Comparison of ENCODE assay signal across 8 cellular contexts in genomic region chr12:53984901-53985357, GRCh38. TPM values are rescaled to one million over a fixed set of nuclear protein-coding genes. Genes with fewer than 3 reads are reported as not detected.
DNase-seq lines count a peak whose midpoint lies in the region; ATAC-seq and TF ChIP-seq lines count a peak whose summit lies in the region.

TSS of gene HOXC10 (plus strand) at chr12:53985146. CDS start at chr12:53985260, 114 bp downstream.

- no peaks in the 10 kb centered on the region for H3K9me3 ChIP-seq in Karpas-422 (ENCODE audit: low read length)
- no peaks in the 10 kb centered on the region for H3K9me3 ChIP-seq in SK-N-MC (ENCODE audit: low read depth, low read length)
- no peaks in the 10 kb centered on the region for H3K9me3 ChIP-seq in heart right ventricle
- H3K9me3 ChIP-seq in gastrocnemius medialis, result no peaks in the 10 kb centered on the region

- H4K20me1 ChIP-seq in Karpas-422 (ENCODE audit: insufficient read depth, low read depth, low read length), result no peaks in the 10 kb centered on the region

- no peaks in the 10 kb centered on the region for H3K79me2 ChIP-seq in Karpas-422 (ENCODE audit: low read length)

- DNase-seq in GM12865 (ENCODE audit: low read depth) (peak; percentile 86), Karpas-422 (peak; percentile 96), SK-N-MC (ENCODE audit: low read depth, low spot score) (peak; percentile 86), heart right ventricle (peak; percentile 49 to 68), gastrocnemius medialis (peak; percentile 97)

- H3K9me3 Mint-ChIP-seq in activated naive CD8-positive, alpha-beta T cell (ENCODE audit: low read depth), result no peaks in the 10 kb centered on the region

- H3K27ac ChIP-seq in Karpas-422 (ENCODE audit: low read length) (no peak within 1 kb of the TSS), SK-N-MC (peak within 1 kb of the TSS; percentile 72), heart right ventricle (no peak within 1 kb of the TSS), gastrocnemius medialis (peak within 1 kb of the TSS; percentile 94 to 100 (median 98))

- no peak within 1 kb of the TSS for H2AFZ ChIP-seq in Karpas-422 (ENCODE audit: low read length)

- peak within 1 kb of the TSS; percentile 71 for H3K4me3 Mint-ChIP-seq in activated naive CD8-positive, alpha-beta T cell

- TF ChIP-seq CTCF in GM12865 (IDR thresholded peaks at IDR 0.05; ENCODE audit: insufficient read depth, low read depth, low read length, missing control alignments) (peak; percentile 72), heart right ventricle (IDR thresholded peaks at IDR 0.05) (peak in 8 of 9 donors; percentile 18 to 53 (median 33)), gastrocnemius medialis (IDR thresholded peaks at IDR 0.05 in 4 of 5, conservative IDR thresholded peaks at IDR 0.05 in 1 of 5) (peak; percentile 64 to 92 (median 82))

- TF ChIP-seq POLR2A in gastrocnemius medialis (IDR thresholded peaks at IDR 0.05), result peak; percentile 45 to 49

- peaks cover 36% of the 10 kb centered on the region for H3K4me1 Mint-ChIP-seq in activated naive CD8-positive, alpha-beta T cell (ENCODE audit: low read depth)

- no peak within 1 kb of the TSS; the same call in 1 of the 2 replicates for H3K4me3 ChIP-seq in GM12865 (ENCODE audit: low read depth, low read length)
- no peak within 1 kb of the TSS; the same call in 1 of the 2 replicates for H3K4me3 ChIP-seq in Karpas-422 (ENCODE audit: low read length)
- H3K4me3 ChIP-seq in SK-N-MC, result peak within 1 kb of the TSS; percentile 82
- peak within 1 kb of the TSS in 5 of 10 donors; percentile 3 to 27 (median 12) for H3K4me3 ChIP-seq in heart right ventricle
- H3K4me3 ChIP-seq in gastrocnemius medialis, result peak within 1 kb of the TSS; percentile 68 to 85 (median 82)

- H3K36me3 Mint-ChIP-seq in activated naive CD8-positive, alpha-beta T cell, result no peaks in the 10 kb centered on the region

- in situ Hi-C loops in gastrocnemius medialis (cut with MboI; ENCODE audit: low sequenced_read_pairs in 4 of 4), result loop anchor here (10.0 to 25.0 kb wide), 4 partner anchors 220 to 1727 kb away; partner anchors contain the start of genes GPR84 (in 2 of the 4), BLOC1S1 (in 1 of the 4), ITGA7 (in 1 of the 4) and RDH5 (in 1 of the 4)

- H3K27me3 ChIP-seq in Karpas-422 (ENCODE audit: low read length) (no peaks in the 10 kb centered on the region), heart right ventricle (peaks cover 56 to 100% (median 100%) of the 10 kb centered on the region in 7 donors), gastrocnemius medialis (peaks cover 0 to 39% (median 2%) of the 10 kb centered on the region in 3 donors)

- H3K9ac ChIP-seq in Karpas-422 (ENCODE audit: low read length) (no peak within 1 kb of the TSS), SK-N-MC (ENCODE audit: insufficient read length) (peak within 1 kb of the TSS; percentile 79)

- no peak within 1 kb of the TSS for H3K27ac Mint-ChIP-seq in activated naive CD8-positive, alpha-beta T cell

- peaks cover 69% of the 10 kb centered on the region for H3K27me3 Mint-ChIP-seq in activated naive CD8-positive, alpha-beta T cell

- H3K36me3 ChIP-seq in Karpas-422 (ENCODE audit: insufficient read depth, low read length) (no peaks in the 10 kb centered on the region), SK-N-MC (ENCODE audit: insufficient read depth, low read length) (no peaks in the 10 kb centered on the region), heart right ventricle (no peaks in the 10 kb centered on the region), gastrocnemius medialis (no peaks in the 10 kb centered on the region)

- H3K4me1 ChIP-seq in Karpas-422 (ENCODE audit: low read length), result peaks cover 19% of the 10 kb centered on the region
- H3K4me1 ChIP-seq in heart right ventricle, result peaks cover 4 to 34% (median 17%) of the 10 kb centered on the region in 9 donors
- peaks cover 30 to 39% of the 10 kb centered on the region in 2 donors for H3K4me1 ChIP-seq in gastrocnemius medialis

- H3K9me2 ChIP-seq in Karpas-422 (replicated peaks; ENCODE audit: insufficient read depth, low read length), result no peaks in the 10 kb centered on the region

- WGBS in heart right ventricle, 2 donors, result 3% methylated on average over 35 to 36 of the region's 36 CpGs

- intact Hi-C loops in heart right ventricle (cut with DNase I) (no loop called here), gastrocnemius medialis (cut with DNase I; ENCODE audit: low total_unique reads) (loop anchor here (1.0 to 5.0 kb wide), 3 partner anchors 216 to 374 kb away; partner anchors contain the start of genes CBX5 and HNRNPA1)

- ATAC-seq in heart right ventricle (peak; percentile 44 to 73 (median 60)), gastrocnemius medialis (peak; percentile 81 to 85), GM19328 (IDR thresholded peaks at IDR 0.05; ENCODE audit: unreplicated experiment) (no peak), HG03159 (IDR thresholded peaks at IDR 0.05; ENCODE audit: unreplicated experiment) (no peak)

- no peak within 1 kb of the TSS for H3K4me2 ChIP-seq in Karpas-422 (ENCODE audit: low read depth, low read length, poor library complexity, severe bottlenecking)

RNA-seq across cellular contexts. Expression of gene HOXC10, which starts in this region (rescaled TPM):
- not detected in 2 replicates for total RNA-seq in Karpas-422 (2014; rRNA removed; shearing (Covaris generic); ENCODE audit: low replicate concordance)
- total RNA-seq in heart right ventricle (not detected), gastrocnemius medialis (10 to 100 TPM; 23.9 to 48.3 (median 40.3) TPM)
- not detected for polyA plus RNA-seq in heart right ventricle

Comparison
In these comparisons a context has a peak if more than half of its experiments do, and no peak if none do; other contexts are left out.
1. RNA of gene HOXC10 (total RNA-seq): 23.9 to 48.3 TPM in gastrocnemius medialis; not detected in Karpas-422 and not detected in heart right ventricle; every median in the first group is over 10 times any median in the second.
2. Peak in DNase-seq in Karpas-422; RNA of the gene not detected or under 1 TPM.
3. Peak in DNase-seq and ATAC-seq in heart right ventricle; RNA of the gene not detected or under 1 TPM.
4. H3K4me3 ChIP-seq: peak in SK-N-MC (single experiment) and gastrocnemius medialis (4 of 4); none in GM12865 (single experiment) and Karpas-422 (single experiment).
5. H3K27ac ChIP-seq: peak in SK-N-MC (single experiment) and gastrocnemius medialis (4 of 4); none in Karpas-422 (single experiment) and heart right ventricle (0 of 10).
6. ATAC-seq: peak in gastrocnemius medialis (2 of 2); none in GM19328 (single experiment) and HG03159 (single experiment).
7. Peak in every context shown above with its lines, with median percentiles within 50 percentile points of each other: DNase-seq and CTCF ChIP-seq.